8 cellular contexts compared by ENCODE assay signal in genomic region chr19:10085641-10086031, GRCh38. TPM values are rescaled to one million over a fixed set of nuclear protein-coding genes. Genes with fewer than 3 reads are reported as not detected.
A peak's percentile ranks its signal among the peaks of the same experiment; 100 is the strongest.
DNase-seq lines count a peak whose midpoint lies in the region; ATAC-seq and TF ChIP-seq lines count a peak whose summit lies in the region.

No MANE protein-coding gene starts in this region.

- H3K27me3 ChIP-seq in cardiac muscle cell (peaks cover 32% of the 10 kb centered on the region), mesenchymal stem cell (ENCODE audit: control insufficient read depth in 1 of 2, insufficient read depth in 1 of 2, low read length in 2 of 2) (no peaks in the 10 kb centered on the region), aorta (ENCODE audit: control insufficient read depth in 1 of 2, insufficient read depth in 2 of 2, low read length in 1 of 2) (no peaks in the 10 kb centered on the region)

- H3K9me3 ChIP-seq in cardiac muscle cell (ENCODE audit: low read depth) (no peaks in the 10 kb centered on the region), mesenchymal stem cell (ENCODE audit: control insufficient read depth, low read length) (no peaks in the 10 kb centered on the region), aorta (ENCODE audit: control insufficient read depth, low read length) (no peaks in the 10 kb centered on the region)

- no peak overlapping the region for H2BK5ac ChIP-seq in mesenchymal stem cell (ENCODE audit: low read depth, low read length, poor library complexity, severe bottlenecking)

- H2BK15ac ChIP-seq in mesenchymal stem cell (ENCODE audit: low read depth, poor library complexity, severe bottlenecking): peak overlapping the region; percentile 60

- H3K79me1 ChIP-seq in mesenchymal stem cell (replicated peaks; ENCODE audit: low read length, poor library complexity, severe bottlenecking): peaks cover 4% of the 10 kb centered on the region

- peaks cover 11% of the 10 kb centered on the region for H3K36me3 Mint-ChIP-seq in brain

- WGBS in mesenchymal stem cell: 46% methylated on average over 5 of the region's 14 CpGs
- WGBS in aorta, 2 donors: 15 to 18% methylated on average over 14 of the region's 14 CpGs

- H3K4me3 ChIP-seq in cardiac muscle cell (peak overlapping the region; percentile 62), mesenchymal stem cell (ENCODE audit: insufficient read depth in 1 of 2, low read depth in 1 of 2, low read length in 2 of 2) (peak overlapping the region; percentile 93 to 95), aorta (ENCODE audit: low read length in 2 of 2) (peak overlapping the region; percentile 88 to 91)

- intact Hi-C loops in left ventricle myocardium superior (cut with micrococcal nuclease) (no loop called here), aorta (cut with DNase I) (no loop called here)

- peak overlapping the region; percentile 95 for H3K9ac ChIP-seq in mesenchymal stem cell (ENCODE audit: low read length)

- peak overlapping the region; percentile 83 to 98 for H3K18ac ChIP-seq in mesenchymal stem cell (ENCODE audit: low read depth in 1 of 2, low read length in 2 of 2)

- peak overlapping the region; percentile 72 for H3K4me2 ChIP-seq in mesenchymal stem cell (ENCODE audit: low read length, poor library complexity, severe bottlenecking)

- peaks cover 2 to 12% (median 4%) of the 10 kb centered on the region in 5 experiments for H3K9me3 Mint-ChIP-seq in brain

- peak overlapping the region; percentile 82 to 93 (median 86) for H3K4me3 Mint-ChIP-seq in brain

- H3K27ac Mint-ChIP-seq in brain: peak overlapping the region in 2 of 5 experiments; percentile 35 to 61

- no peak for DNase-seq in cardiac muscle cell (ENCODE audit: low read depth in 1 of 2, low spot score in 1 of 2)
- DNase-seq in left ventricle myocardium superior: no peak
- no peak for DNase-seq in mesenchymal stem cell
- no peak for DNase-seq in aorta
- DNase-seq in stimulated activated naive CD4-positive, alpha-beta T cell treated with Interleukin-2 at 50 U/mL for 16 hours (lab: John Stamatoyannopoulos, UW): no peak
- no peak for DNase-seq in activated CD4-positive, alpha-beta T cell treated with anti-CD3 and anti-CD28 coated beads, Interleukin-2, amount 50 U/mL, for 48 hours
- no peak for DNase-seq in activated CD4-positive, alpha-beta T cell treated with anti-CD3 and anti-CD28 coated beads, Interleukin-2, amount 50 U/mL, for 4 hours

- peak overlapping the region; percentile 54 for H2BK120ac ChIP-seq in mesenchymal stem cell (ENCODE audit: low read depth, low read length)

- H3K27me3 Mint-ChIP-seq in brain: peaks cover 39% of the 10 kb centered on the region

- no peak overlapping the region for H2BK12ac ChIP-seq in mesenchymal stem cell (ENCODE audit: low read length in 2 of 2)

- H3K36me3 ChIP-seq in cardiac muscle cell: no peaks in the 10 kb centered on the region
- H3K36me3 ChIP-seq in mesenchymal stem cell (ENCODE audit: control insufficient read depth in 1 of 2, insufficient read depth in 2 of 2, low read depth in 1 of 2, low read length in 2 of 2): peaks cover 16 to 17% of the 10 kb centered on the region in 2 experiments
- H3K36me3 ChIP-seq in aorta (ENCODE audit: control insufficient read depth in 1 of 2, insufficient read depth in 2 of 2, low read length in 1 of 2): no peaks in the 10 kb centered on the region

- H3K27ac ChIP-seq in cardiac muscle cell (no peak overlapping the region), mesenchymal stem cell (ENCODE audit: low read length, poor library complexity, severe bottlenecking) (no peak overlapping the region), aorta (ENCODE audit: low read depth in 1 of 2, low read length in 2 of 2) (peak overlapping the region in 1 of 2 donors; percentile 90)

- H2AK5ac ChIP-seq in mesenchymal stem cell (ENCODE audit: low read length, severe bottlenecking): peak overlapping the region; percentile 7

- H2AFZ ChIP-seq in mesenchymal stem cell (ENCODE audit: low read depth, low read length): peak overlapping the region; percentile 93

- peak overlapping the region in 1 of 2 experiments; percentile 6 for H3K14ac ChIP-seq in mesenchymal stem cell (ENCODE audit: low read length in 2 of 2)

- H4K8ac ChIP-seq in mesenchymal stem cell (ENCODE audit: low read length): peak overlapping the region; percentile 71

- H3K4ac ChIP-seq in mesenchymal stem cell (ENCODE audit: low read depth in 1 of 2, low read length in 2 of 2): peak overlapping the region; percentile 60 to 69

- H4K91ac ChIP-seq in mesenchymal stem cell (ENCODE audit: low read length): peak overlapping the region; percentile 78

- H3K23ac ChIP-seq in mesenchymal stem cell (ENCODE audit: low read length in 2 of 2): peak overlapping the region in 1 of 2 experiments; percentile 86

- no peak for ATAC-seq in left ventricle myocardium superior
- ATAC-seq in aorta (ENCODE audit: low FRiP score): peak; percentile 28

- TF ChIP-seq CTCF in cardiac muscle cell (IDR thresholded peaks at IDR 0.05; ENCODE audit: low read depth, low read length): no peak
- no peak for TF ChIP-seq CTCF in brain (conservative IDR thresholded peaks at IDR 0.05)

- H3K4me1 Mint-ChIP-seq in brain: no peaks in the 10 kb centered on the region

- H3K4me1 ChIP-seq in cardiac muscle cell (ENCODE audit: low read depth) (no peaks in the 10 kb centered on the region), mesenchymal stem cell (ENCODE audit: control insufficient read depth, insufficient read depth, low read depth, low read length) (peaks cover 9% of the 10 kb centered on the region), aorta (ENCODE audit: control insufficient read depth in 1 of 2, insufficient read depth in 2 of 2, low read length in 2 of 2) (no peaks in the 10 kb centered on the region)

RNA-seq across cellular contexts. Expression of gene SHFL, which starts 0.5 kb away (rescaled TPM):
- 3.4 and 7.8 TPM in 2 replicates for total RNA-seq in cardiac muscle cell
- polyA plus RNA-seq in cardiac muscle cell: 2.2 and 4.8 TPM in 2 replicates
- total RNA-seq in left ventricle myocardium superior: 8.2 TPM
- 29.1 TPM for polyA plus RNA-seq in brain (ENCODE audit: insufficient read depth, low read depth, low replicate concordance)
- polyA plus RNA-seq in mesenchymal stem cell (2013, experiment 1 of 2): 41.6 TPM
- polyA plus RNA-seq in mesenchymal stem cell (2013, experiment 2 of 2): 41.6 TPM
- 10 to 100 TPM; 32.1 to 50.5 TPM for total RNA-seq in aorta
- polyA plus RNA-seq in aorta: 10 to 100 TPM; 20.3 to 70.2 TPM

RNA-seq across cellular contexts. Expression of gene ANGPTL6, which starts 16.8 kb away (rescaled TPM):
- total RNA-seq in cardiac muscle cell: 0.51 and 0.88 TPM in 2 replicates
- polyA plus RNA-seq in cardiac muscle cell: 0.62 and 0.75 TPM in 2 replicates
- total RNA-seq in left ventricle myocardium superior: not detected
- 1.1 TPM for polyA plus RNA-seq in brain (ENCODE audit: insufficient read depth, low read depth, low replicate concordance)
- polyA plus RNA-seq in mesenchymal stem cell (2013, experiment 1 of 2): 0.11 TPM
- polyA plus RNA-seq in mesenchymal stem cell (2013, experiment 2 of 2): 0.16 TPM
- under 1 TPM; 0.19 to 0.24 TPM for total RNA-seq in aorta
- polyA plus RNA-seq in aorta: under 1 TPM; 0.41 to 0.63 TPM

RNA-seq across cellular contexts. Expression of gene PPAN, which starts 20.5 kb away (rescaled TPM):
- 51.0 and 67.3 TPM in 2 replicates for total RNA-seq in cardiac muscle cell
- 42.9 and 47.1 TPM in 2 replicates for polyA plus RNA-seq in cardiac muscle cell
- 21.4 TPM for total RNA-seq in left ventricle myocardium superior
- 27.7 TPM for polyA plus RNA-seq in brain (ENCODE audit: insufficient read depth, low read depth, low replicate concordance)
- 15.8 TPM for polyA plus RNA-seq in mesenchymal stem cell (2013, experiment 1 of 2)
- 15.0 TPM for polyA plus RNA-seq in mesenchymal stem cell (2013, experiment 2 of 2)
- total RNA-seq in aorta: 10 to 100 TPM; 24.3 to 30.9 TPM
- 10 to 100 TPM; 13.1 to 24.7 TPM for polyA plus RNA-seq in aorta

RNA-seq across cellular contexts. Expression of gene P2RY11, which starts 25.9 kb away (rescaled TPM):
- 13.7 and 19.4 TPM in 2 replicates for total RNA-seq in cardiac muscle cell
- polyA plus RNA-seq in cardiac muscle cell: 13.1 and 14.1 TPM in 2 replicates
- total RNA-seq in left ventricle myocardium superior: 4.2 TPM
- 10.4 TPM for polyA plus RNA-seq in brain (ENCODE audit: insufficient read depth, low read depth, low replicate concordance)
- polyA plus RNA-seq in mesenchymal stem cell (2013, experiment 1 of 2): 3.2 TPM
- 3.4 TPM for polyA plus RNA-seq in mesenchymal stem cell (2013, experiment 2 of 2)
- total RNA-seq in aorta: 10 to 100 TPM in 1 of 2 donors, 1 to 10 TPM in 1; 9.7 to 10.5 TPM
- 10 to 100 TPM in 1 of 2 donors, 1 to 10 TPM in 1; 5.3 to 16.0 TPM for polyA plus RNA-seq in aorta

RNA-seq across cellular contexts. Expression of gene EIF3G, which starts 34.1 kb away (rescaled TPM):
- total RNA-seq in cardiac muscle cell (353 and 384 TPM in 2 replicates), left ventricle myocardium superior (179 TPM), aorta (100 to 1,000 TPM; 143 to 176 TPM)
- polyA plus RNA-seq in cardiac muscle cell (206 and 223 TPM in 2 replicates), brain (ENCODE audit: insufficient read depth, low read depth, low replicate concordance) (344 TPM), aorta (100 to 1,000 TPM; 162 to 319 TPM)
- polyA plus RNA-seq in mesenchymal stem cell (2013, experiment 1 of 2): 167 TPM
- 162 TPM for polyA plus RNA-seq in mesenchymal stem cell (2013, experiment 2 of 2)
